Comparison of ENCODE assay signal across 22 cellular contexts in the genomic region with DNA sequence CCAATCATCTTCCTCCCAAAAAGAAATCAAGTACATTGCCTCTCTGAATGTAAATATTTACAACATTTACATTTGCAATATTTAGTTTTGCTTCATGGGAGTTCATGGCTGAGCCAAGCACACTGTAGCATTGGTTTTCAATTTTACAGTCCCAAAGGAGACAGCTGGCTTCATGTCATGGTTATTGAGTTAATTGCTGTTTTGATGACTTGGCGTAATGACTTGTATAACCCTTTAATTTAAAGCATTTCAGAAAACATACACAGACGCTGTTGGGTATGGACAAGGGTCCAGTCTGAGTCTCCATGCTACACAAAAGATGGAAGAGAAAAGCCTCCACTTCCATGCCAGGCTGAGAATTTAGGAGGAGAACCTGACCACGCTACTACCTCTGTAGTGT.
"Had no signal": no experiment of that assay in that cellular context is flagged by ENCODE, and none has a peak within 500 bp of the region (broad histone marks: within the 10 kb centered on the region; RNA-seq: fewer than 3 reads in every experiment).

No MANE protein-coding gene starts in this region.

- H3K4me1 ChIP-seq: gastrocnemius medialis, uterus had no signal

- H3K27ac ChIP-seq: gastrocnemius medialis, skin epidermis, uterus had no signal

- DNase-seq: activated CD4-positive, alpha-beta memory T cell treated with anti-CD3 and anti-CD28 coated beads for 36 hours; activated CD4-positive, alpha-beta T cell treated with anti-CD3 and anti-CD28 coated beads, Interleukin-2, amount 10 ng/mL, durations not matched to agents 24 days and 14 days; activated CD4-positive, CD25-positive, alpha-beta regulatory T cell treated with anti-CD3 and anti-CD28 coated beads, Interleukin-2, amount 50 U/mL, for 72 hours; activated CD8-positive, alpha-beta memory T cell treated with anti-CD3 and anti-CD28 coated beads, Interleukin-2, amount 50 U/mL, for 48 hours; activated gamma-delta T cell treated with Interleukin-2 at 50 U/mL for 16 hours; activated naive CD4-positive, alpha-beta T cell treated with anti-CD3 and anti-CD28 coated beads, Interleukin-2, amount 50 U/mL, for 16 hours; activated T-cell treated with anti-CD3 and anti-CD28 coated beads, Interleukin-2, amount 50 U/mL, for 4 hours; amniotic stem cell; caudate nucleus; cortex of kidney; effector memory CD8-positive, alpha-beta T cell; erythroblast; gastrocnemius medialis; glutamatergic neuron; islet precursor cell; left ventricle myocardium superior; mucosa of descending colon; stimulated activated CD4-positive, alpha-beta T cell treated with anti-CD3 and anti-CD28 coated beads, Interleukin-12 subunit alpha, Interleukin-12 subunit beta, amount 100 ng/mL, for 4 hours; stimulated activated CD4-positive, alpha-beta T cell treated with anti-CD3 and anti-CD28 coated beads, Interleukin-4, amount 100 ng/mL, for 1 hour; substantia nigra; uterus had no signal

- H3K4me3 ChIP-seq: gastrocnemius medialis, mucosa of descending colon, skin epidermis, uterus had no signal

- H3K9me3 ChIP-seq: gastrocnemius medialis had no signal

- H3K27me3 ChIP-seq: gastrocnemius medialis, uterus had no signal

- H3K36me3 ChIP-seq: gastrocnemius medialis, uterus had no signal
